Comparison of ENCODE assay signal across 8 cellular contexts in the genomic region with DNA sequence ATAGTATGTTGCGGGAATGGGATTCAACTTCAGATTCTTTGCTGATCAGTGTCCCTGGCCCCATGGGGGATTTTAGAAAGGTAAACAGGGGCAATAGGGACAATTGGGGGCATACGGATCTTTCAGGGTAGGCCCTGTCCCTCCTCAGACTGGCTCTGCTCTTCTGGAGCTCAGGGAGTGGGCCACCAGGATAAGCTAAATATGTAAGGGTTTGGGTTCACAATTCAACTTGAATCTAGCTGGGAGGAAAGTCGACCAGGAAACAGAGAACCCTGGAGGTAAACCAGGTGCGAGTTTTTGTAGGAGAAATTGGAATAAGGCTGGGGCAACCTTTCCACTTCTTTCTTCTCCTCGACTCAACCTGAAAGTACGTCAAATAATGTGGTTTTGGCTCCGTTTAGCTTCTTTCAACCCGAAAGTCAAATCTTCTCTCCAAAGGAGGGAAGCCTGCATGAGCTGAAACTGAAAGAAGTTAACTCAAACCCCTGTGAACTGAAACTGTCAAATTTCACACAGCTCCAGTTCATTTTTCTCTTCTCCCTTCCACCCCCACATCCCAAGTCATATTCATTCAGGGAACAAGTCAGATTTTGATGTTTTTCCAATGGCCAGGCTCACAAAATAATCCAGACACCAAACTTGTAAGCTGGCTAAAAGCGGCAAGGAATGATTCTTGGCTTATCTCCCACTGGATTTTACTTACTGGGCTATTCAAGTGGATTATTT.
A peak's percentile ranks its signal among the peaks of the same experiment; 100 is the strongest.
DNase-seq lines count a peak whose midpoint lies in the region; ATAC-seq and TF ChIP-seq lines count a peak whose summit lies in the region.

No MANE protein-coding gene starts in this region.

- DNase-seq in GM06990 (ENCODE audit: extremely low read depth, insufficient read length) (peak; percentile 47), GM19238 (ENCODE audit: insufficient read length, low spot score) (peak; percentile 24), T-helper 17 cell (no peak), H7 (no peak), ecto neural progenitor cell (ENCODE audit: low spot score) (no peak), posterior vena cava (ENCODE audit: low spot score) (no peak)
- DNase-seq in stimulated activated CD4-positive, alpha-beta T cell treated with anti-CD3 and anti-CD28 coated beads, Interleukin-12 subunit alpha, Interleukin-12 subunit beta, amount 100 ng/mL, for 4 hours = no peak

- no peaks in the 10 kb centered on the region for H3K9me3 ChIP-seq in T-helper 17 cell (ENCODE audit: control insufficient read depth, low read length, poor library complexity, severe bottlenecking)

- intact Hi-C loops in posterior vena cava (cut with DNase I) = no loop called here

- H3K36me3 ChIP-seq in GM06990 (ENCODE audit: control insufficient read depth, insufficient read depth, low read length) = no peaks in the 10 kb centered on the region
- H3K36me3 ChIP-seq in H7 (replicated peaks; ENCODE audit: control insufficient read depth, insufficient read depth, low read length) = no peaks in the 10 kb centered on the region

- H3K27ac Mint-ChIP-seq in T-helper 17 cell = peak overlapping the region; percentile 65

- peaks cover 18% of the 10 kb centered on the region for H3K4me1 Mint-ChIP-seq in T-helper 17 cell

- ATAC-seq in HG02885 (IDR thresholded peaks at IDR 0.05; ENCODE audit: poor library complexity, unreplicated experiment) = peak; percentile 83
- no peak for ATAC-seq in T-helper 17 cell

- no peaks in the 10 kb centered on the region; the same call in 1 of the 2 replicates for H3K27me3 ChIP-seq in GM06990 (replicated peaks; ENCODE audit: control insufficient read depth, insufficient read depth, low read length)
- no peaks in the 10 kb centered on the region for H3K27me3 ChIP-seq in H7 (ENCODE audit: control insufficient read depth, insufficient read depth, low read length)

- TF ChIP-seq CTCF in GM06990 (IDR thresholded peaks at IDR 0.05; ENCODE audit: insufficient read depth, low read length, poor library complexity, severe bottlenecking) = no peak

- H3K4me3 Mint-ChIP-seq in T-helper 17 cell = peak overlapping the region; percentile 79

- peaks cover 22% of the 10 kb centered on the region for H3K27me3 Mint-ChIP-seq in T-helper 17 cell

- H3K36me3 Mint-ChIP-seq in T-helper 17 cell (ENCODE audit: low read depth) = peaks cover 3% of the 10 kb centered on the region

- H3K4me3 ChIP-seq in GM06990 (replicated peaks; ENCODE audit: low read depth, low read length) = 0 out of 2 replicates have a peak overlapping the region, but pooled peaks have one; percentile 2
- no peak overlapping the region for H3K4me3 ChIP-seq in H7 (ENCODE audit: insufficient read depth, low read depth, low read length)

Comparison
In these comparisons a context has a peak if more than half of its experiments do, and no peak if none do; other contexts are left out.
1. DNase-seq: peak in GM06990 (single experiment) and GM19238 (single experiment); none in T-helper 17 cell (0 of 3), H7 (single experiment), ecto neural progenitor cell (single experiment), stimulated activated CD4-positive, alpha-beta T cell treated with anti-CD3 and anti-CD28 coated beads, Interleukin-12 subunit alpha, Interleukin-12 subunit beta, amount 100 ng/mL, for 4 hours (single experiment) and posterior vena cava (single experiment).